8 cellular contexts compared by ENCODE assay signal in genomic region chr6:129498950-129499870, GRCh38.
DNase-seq lines count a peak whose midpoint lies in the region; ATAC-seq and TF ChIP-seq lines count a peak whose summit lies in the region.

No MANE protein-coding gene starts in this region.

- H3K4me3 ChIP-seq in SU-DHL-6 (ENCODE audit: insufficient read depth, low read length, poor library complexity, severe bottlenecking) (no peak overlapping the region), endocrine pancreas (ENCODE audit: control insufficient read depth, insufficient read depth, low read length) (peak overlapping the region; percentile 69), mucosa of descending colon (no peak overlapping the region)

- H3K27me3 ChIP-seq in SU-DHL-6 (ENCODE audit: low read length) (no peaks in the 10 kb centered on the region), endocrine pancreas (ENCODE audit: control insufficient read depth, insufficient read depth, low read length) (no peaks in the 10 kb centered on the region)

- no peaks in the 10 kb centered on the region for H3K9me3 Mint-ChIP-seq in activated CD8-positive, alpha-beta memory T cell treated with anti-CD3 and anti-CD28 coated beads, Interleukin-2, amount 10 ng/mL, durations not matched to agents 7 days and 5 days (ENCODE audit: low read depth)

- H2AFZ ChIP-seq in SU-DHL-6 (ENCODE audit: low read depth, low read length, severe bottlenecking) = no peak overlapping the region

- intact Hi-C loops in mucosa of descending colon (cut with DNase I, micrococcal nuclease) = loop anchor here in 1 of 2 donors (10.0 kb wide), 1 partner anchor 66 kb away; no protein-coding TSS in a partner anchor

- H3K36me3 Mint-ChIP-seq in activated CD8-positive, alpha-beta memory T cell treated with anti-CD3 and anti-CD28 coated beads, Interleukin-2, amount 10 ng/mL, durations not matched to agents 7 days and 5 days = no peaks in the 10 kb centered on the region

- H3F3A ChIP-seq in SU-DHL-6 (ENCODE audit: insufficient read depth) = no peaks in the 10 kb centered on the region

- no peaks in the 10 kb centered on the region for H3K27me3 Mint-ChIP-seq in activated CD8-positive, alpha-beta memory T cell treated with anti-CD3 and anti-CD28 coated beads, Interleukin-2, amount 10 ng/mL, durations not matched to agents 7 days and 5 days

- peak overlapping the region; percentile 9 for H3K27ac Mint-ChIP-seq in activated CD8-positive, alpha-beta memory T cell treated with anti-CD3 and anti-CD28 coated beads, Interleukin-2, amount 10 ng/mL, durations not matched to agents 7 days and 5 days

- no peak overlapping the region for H3K27ac ChIP-seq in SU-DHL-6 (ENCODE audit: low read depth, low read length)

- H3K79me2 ChIP-seq in SU-DHL-6 (ENCODE audit: insufficient read depth, low read length) = no peaks in the 10 kb centered on the region

- H3K9me2 ChIP-seq in SU-DHL-6 (replicated peaks; ENCODE audit: insufficient read depth, low read length) = no peaks in the 10 kb centered on the region

- CTCF ChIA-PET in activated CD8-positive, alpha-beta memory T cell treated with anti-CD3 and anti-CD28 coated beads, Interleukin-2, amount 10 ng/mL, durations not matched to agents 7 days and 5 days (lab: Charles Lee) = interaction anchor here (0.7 to 4.9 kb wide), 30 partner anchors 9 to 521 kb away, joined by 3 to 39 read pairs (median 3); no protein-coding TSS in a partner anchor

- H3K4me1 ChIP-seq in endocrine pancreas (ENCODE audit: control insufficient read depth, insufficient read depth, low read length) (peaks cover 9% of the 10 kb centered on the region), mucosa of descending colon (ENCODE audit: low read depth) (no peaks in the 10 kb centered on the region)

- H3K4me1 Mint-ChIP-seq in activated CD8-positive, alpha-beta memory T cell treated with anti-CD3 and anti-CD28 coated beads, Interleukin-2, amount 10 ng/mL, durations not matched to agents 7 days and 5 days = peaks cover 28% of the 10 kb centered on the region

- ATAC-seq in activated CD8-positive, alpha-beta memory T cell treated with anti-CD3 and anti-CD28 coated beads, Interleukin-2, amount 10 ng/mL, durations not matched to agents 7 days and 5 days = peak; percentile 81
- peak; percentile 80 for ATAC-seq in GM21619 (IDR thresholded peaks at IDR 0.05; ENCODE audit: unreplicated experiment)
- ATAC-seq in mucosa of descending colon = peak; percentile 71

- H3K9me3 ChIP-seq in SU-DHL-6 (ENCODE audit: insufficient read depth, low read length) (no peaks in the 10 kb centered on the region), endocrine pancreas (ENCODE audit: control insufficient read depth, low read length) (no peaks in the 10 kb centered on the region), mucosa of descending colon (no peaks in the 10 kb centered on the region)

- H3K36me3 ChIP-seq in SU-DHL-6 (ENCODE audit: low read length) (no peaks in the 10 kb centered on the region), endocrine pancreas (ENCODE audit: control insufficient read depth, insufficient read depth, low read length) (no peaks in the 10 kb centered on the region), mucosa of descending colon (ENCODE audit: low read depth) (no peaks in the 10 kb centered on the region)

- DNase-seq in activated CD8-positive, alpha-beta memory T cell treated with anti-CD3 and anti-CD28 coated beads, Interleukin-2, amount 10 ng/mL, durations not matched to agents 7 days and 5 days = no peak
- no peak for DNase-seq in activated CD8-positive, alpha-beta memory T cell treated with anti-CD3 and anti-CD28 coated beads, Interleukin-2, amount 50 U/mL, for 4 hours
- DNase-seq in Kasumi-1 (lab: John Stamatoyannopoulos, UW) = peak; percentile 79 to 81
- DNase-seq in mucosa of descending colon = peak in 1 of 3 donors; percentile 48
- DNase-seq in HPDE6-E6E7 (ENCODE audit: extremely low spot score) = no peak

- no peak overlapping the region for H3K4me2 ChIP-seq in SU-DHL-6 (ENCODE audit: low read depth, low read length, poor library complexity, severe bottlenecking)

- H3K9ac ChIP-seq in SU-DHL-6 (ENCODE audit: low read length) (no peak overlapping the region), endocrine pancreas (ENCODE audit: control insufficient read depth, insufficient read depth, low read length) (no peak overlapping the region)

- no peak overlapping the region for H3K4me3 Mint-ChIP-seq in activated CD8-positive, alpha-beta memory T cell treated with anti-CD3 and anti-CD28 coated beads, Interleukin-2, amount 10 ng/mL, durations not matched to agents 7 days and 5 days

- TF ChIP-seq CTCF in SU-DHL-6 (IDR thresholded peaks at IDR 0.05; ENCODE audit: insufficient read depth, low read length, poor library complexity, severe bottlenecking) (peak; percentile 46), mucosa of descending colon (IDR thresholded peaks at IDR 0.05) (no peak)

- H4K20me1 ChIP-seq in SU-DHL-6 (ENCODE audit: low read depth, low read length) = no peaks in the 10 kb centered on the region

Comparison
In these comparisons a context has a peak if more than half of its experiments do, and no peak if none do; other contexts are left out.
1. DNase-seq: peak in Kasumi-1 (2 of 2); none in activated CD8-positive, alpha-beta memory T cell treated with anti-CD3 and anti-CD28 coated beads, Interleukin-2, amount 10 ng/mL, durations not matched to agents 7 days and 5 days (single experiment), activated CD8-positive, alpha-beta memory T cell treated with anti-CD3 and anti-CD28 coated beads, Interleukin-2, amount 50 U/mL, for 4 hours (single experiment) and HPDE6-E6E7 (single experiment).
2. Peak in every context shown above with its lines, with median percentiles within 50 percentile points of each other: ATAC-seq.